In genomic region chr9:69035438-69036316, GRCh38 we compare ENCODE assay signal across 8 cellular contexts. TPM values are rescaled to one million over a fixed set of nuclear protein-coding genes. Genes with fewer than 3 reads are reported as not detected.
DNase-seq lines count a peak whose midpoint lies in the region; ATAC-seq, FAIRE-seq and TF ChIP-seq lines count a peak whose summit lies in the region.

FXN (plus strand) TSS chr9:69035752; CDS start chr9:69035783, 31 bp downstream.

- under 1% methylated on average over 27 of the region's 75 CpGs for WGBS in A549 (ENCODE audit: missing lambda C conversion rate)

- H3K4me2 ChIP-seq in A549 = peak within 1 kb of the TSS; percentile 90

- POLR2A ChIA-PET in A549 (lab: Yijun Ruan, JAX) = interaction anchor here (0.6 to 2.2 kb wide), 7 partner anchors 9 to 157 kb away, joined by 3 to 14 read pairs (median 5); no protein-coding TSS in a partner anchor

- TF ChIP-seq CTCF in A549 (IDR thresholded peaks at IDR 0.05) (peak; percentile 98), kidney (IDR thresholded peaks at IDR 0.05; ENCODE audit: borderline replicate concordance, extremely low read depth, insufficient read depth) (peak; percentile 96)

- H3K36me3 Mint-ChIP-seq in central memory CD8-positive, alpha-beta T cell (ENCODE audit: insufficient read depth) = peaks cover 4% of the 10 kb centered on the region

- peak within 1 kb of the TSS; percentile 66 to 71 for H3K9ac ChIP-seq in kidney (ENCODE audit: low read length in 2 of 2)

- peak; percentile 60 for TF ChIP-seq POLR2A in A549 (IDR thresholded peaks at IDR 0.05; ENCODE audit: low read length)

- no peak for TF ChIP-seq EP300 in A549 (IDR thresholded peaks at IDR 0.05)

- H3K27ac ChIP-seq in A549 (peak within 1 kb of the TSS; percentile 93 to 98), kidney (ENCODE audit: low read depth in 2 of 2, low read length in 2 of 2) (peak within 1 kb of the TSS; percentile 47 to 69)

- peak; percentile 51 to 58 for TF ChIP-seq RAD21 in A549 (conservative IDR thresholded peaks at IDR 0.05 in 1 of 2, IDR thresholded peaks at IDR 0.05 in 1 of 2)

- no peaks in the 10 kb centered on the region for H3K36me3 ChIP-seq in kidney (ENCODE audit: control insufficient read depth in 1 of 2, insufficient read depth in 2 of 2, low read length in 2 of 2)

- peak within 1 kb of the TSS; percentile 85 for H3K27ac Mint-ChIP-seq in central memory CD8-positive, alpha-beta T cell (ENCODE audit: low read depth)

- H3K4me1 ChIP-seq in A549 = peaks cover 7% of the 10 kb centered on the region; the same call in 2 of the 3 replicates
- H3K4me1 ChIP-seq in kidney (ENCODE audit: control insufficient read depth in 1 of 2, insufficient read depth in 1 of 2, low read depth in 1 of 2, low read length in 2 of 2) = peaks cover 4 to 8% of the 10 kb centered on the region in 2 donors

- CTCF ChIA-PET in A549 (lab: Yijun Ruan, JAX) = interaction anchor here (0.6 to 7.6 kb wide), 36 partner anchors 11 to 430 kb away, joined by 3 to 90 read pairs (median 3); no protein-coding TSS in a partner anchor

- no peaks in the 10 kb centered on the region for H3K9me3 ChIP-seq in A549
- no peaks in the 10 kb centered on the region for H3K9me3 ChIP-seq in kidney (ENCODE audit: control insufficient read depth in 1 of 2, low read length in 2 of 2)

- H3K4me3 ChIP-seq in A549 (peak within 1 kb of the TSS; percentile 70), kidney (ENCODE audit: low read length in 2 of 2) (peak within 1 kb of the TSS; percentile 86 to 94)

- peaks cover 10% of the 10 kb centered on the region for H3K4me1 Mint-ChIP-seq in central memory CD8-positive, alpha-beta T cell

- FAIRE-seq in A549 (lab: Jason Lieb, UNC) (no peak), kidney (lab: Jason Lieb, UNC) (no peak)

- H3K4me3 Mint-ChIP-seq in central memory CD8-positive, alpha-beta T cell = peak within 1 kb of the TSS; percentile 95

- ATAC-seq in A549 = peak; percentile 97
- peak; percentile 84 for ATAC-seq in GM18508 (IDR thresholded peaks at IDR 0.05; ENCODE audit: insufficient read depth, unreplicated experiment)
- ATAC-seq in HG03025 (IDR thresholded peaks at IDR 0.05; ENCODE audit: low FRiP score, unreplicated experiment) = peak; percentile 83
- peak; percentile 85 for ATAC-seq in central memory CD8-positive, alpha-beta T cell (replicated peaks; ENCODE audit: extremely low read depth, poor library complexity, severe bottlenecking)

- intact Hi-C loops in kidney (cut with DNase I) = no loop called here

- H3K27me3 Mint-ChIP-seq in central memory CD8-positive, alpha-beta T cell = no peaks in the 10 kb centered on the region

- peak; percentile 70 to 84 for DNase-seq in A549 (ENCODE audit: low read depth in 1 of 2, low spot score in 1 of 2)
- DNase-seq in NCI-H2171 (lab: John Stamatoyannopoulos, UW) = peak; percentile 57
- peak; percentile 60 for DNase-seq in activated CD4-positive, CD25-positive, alpha-beta regulatory T cell treated with anti-CD3 and anti-CD28 coated beads, Interleukin-2, amount 50 U/mL, for 16 hours (ENCODE audit: low read depth, low spot score)
- DNase-seq in central memory CD8-positive, alpha-beta T cell (ENCODE audit: low spot score in 2 of 2) = peak; percentile 71 to 72
- peak; percentile 94 for DNase-seq in kidney
- peak; percentile 87 for DNase-seq in stimulated activated CD4-positive, alpha-beta T cell treated with anti-CD3 and anti-CD28 coated beads, Interleukin-15, amount 100 ng/mL, for 24 hours

- no peaks in the 10 kb centered on the region for H3K9me3 Mint-ChIP-seq in central memory CD8-positive, alpha-beta T cell

TF ChIP-seq in A549, 52 proteins besides CTCF, POLR2A, EP300 and RAD21 (continues in another document):
- TF ChIP-seq RARB (CRISPR knock-in tag; IDR thresholded peaks at IDR 0.05) = no peak
- no peak for TF ChIP-seq ZC3H11A (IDR thresholded peaks at IDR 0.05)
- TF ChIP-seq NPAS2 (CRISPR knock-in tag; IDR thresholded peaks at IDR 0.05; ENCODE audit: borderline replicate concordance) = no peak
- peak; percentile 90 for TF ChIP-seq HDAC2 (IDR thresholded peaks at IDR 0.05)
- TF ChIP-seq REST (IDR thresholded peaks at IDR 0.05) = no peak
- peak; percentile 82; the same call in 1 of the 3 replicates for TF ChIP-seq BCL3 (IDR thresholded peaks at IDR 0.05)
- TF ChIP-seq GATA3 (IDR thresholded peaks at IDR 0.05; ENCODE audit: borderline replicate concordance) = no peak
- TF ChIP-seq MAZ (IDR thresholded peaks at IDR 0.05; ENCODE audit: borderline replicate concordance, low read depth, low read length) = no peak
- no peak for TF ChIP-seq TP53 (CRISPR knock-in tag; IDR thresholded peaks at IDR 0.05)
- TF ChIP-seq HOXB13 (CRISPR knock-in tag; IDR thresholded peaks at IDR 0.05; ENCODE audit: low read depth) = no peak
- peak; percentile 89; the same call in 1 of the 2 replicates for TF ChIP-seq RCOR1 (IDR thresholded peaks at IDR 0.05; ENCODE audit: low read depth, low read length)
- TF ChIP-seq ZSCAN20 (CRISPR knock-in tag; IDR thresholded peaks at IDR 0.05) = no peak
- TF ChIP-seq JUNB (IDR thresholded peaks at IDR 0.05) = no peak
- no peak for TF ChIP-seq HEYL (CRISPR knock-in tag; IDR thresholded peaks at IDR 0.05)
- no peak for TF ChIP-seq ZFP36 (IDR thresholded peaks at IDR 0.05; ENCODE audit: borderline replicate concordance, partially characterized antibody)
- no peak for TF ChIP-seq FOSB (CRISPR knock-in tag; IDR thresholded peaks at IDR 0.05)
- peak; percentile 94 for TF ChIP-seq HMGXB4 (CRISPR knock-in tag; IDR thresholded peaks at IDR 0.05; ENCODE audit: borderline replicate concordance)
- TF ChIP-seq HES2 (IDR thresholded peaks at IDR 0.05) = no peak
- no peak for TF ChIP-seq CBX2 (IDR thresholded peaks at IDR 0.05; ENCODE audit: borderline replicate concordance, low read depth)
- TF ChIP-seq PHF8 (IDR thresholded peaks at IDR 0.05; ENCODE audit: borderline replicate concordance, low read depth) = peak; percentile 83

RNA-seq across cellular contexts. Expression of gene FXN, which starts in this region (rescaled TPM):
- polyA plus RNA-seq in A549 (2011; rRNA removed) (22.5 and 26.0 TPM in 2 replicates), A549 (2017; fragmentation: RNase III; extraction: RNeasy Plus Mini Kit Qiagen cat#74134 plus additional on column Dnase treatment) (20.5 to 22.5 TPM (median 22.4 TPM) in 3 replicates), kidney (ENCODE audit: insufficient read depth, low read depth, low replicate concordance) (21.1 TPM)
- polyA plus RNA-seq in A549 (2012; cell fraction: cytosol; rRNA removed) = 23.0 and 25.8 TPM in 2 replicates
- polyA plus RNA-seq in A549 (2012; cell fraction: nucleus; rRNA removed) = 8.1 and 15.4 TPM in 2 replicates
- 13.4 and 14.5 TPM in 2 replicates for polyA minus RNA-seq in A549 (2011; rRNA and poly(A)+ RNA removed)
- 12.9 TPM for total RNA-seq in kidney

Comparison
In these comparisons a context has a peak if more than half of its experiments do, and no peak if none do; other contexts are left out.
1. Peak in every context shown above with its lines: DNase-seq, ATAC-seq, H3K4me3 ChIP-seq and H3K27ac ChIP-seq.